Comparison of ENCODE assay signal across 11 cellular contexts in the genomic region with DNA sequence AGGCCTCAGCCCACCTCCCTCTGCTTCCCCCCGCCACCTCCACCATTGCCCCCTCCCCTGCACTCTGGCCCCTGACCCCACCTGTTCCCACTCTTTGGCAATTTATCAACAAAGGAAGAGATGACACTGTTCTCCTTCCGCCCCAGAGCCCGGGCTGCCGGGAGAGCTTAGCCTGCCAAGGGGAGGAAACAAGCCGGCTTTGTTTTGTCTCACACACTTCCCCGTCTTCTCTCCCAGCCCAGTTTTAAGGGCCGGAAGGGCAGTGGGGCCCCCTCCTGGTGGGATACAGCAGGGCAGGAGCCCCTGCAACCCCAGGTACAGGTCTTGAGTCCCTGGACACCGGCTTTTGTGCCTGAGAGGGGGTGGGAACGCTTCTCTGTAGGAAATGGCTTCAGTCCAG. TPM values are rescaled to one million over a fixed set of nuclear protein-coding genes. Genes with fewer than 3 reads are reported as not detected.
DNase-seq lines count a peak whose midpoint lies in the region; TF ChIP-seq lines count a peak whose summit lies in the region.
"Not testable (repeated sequence)": the region's sequence is repeated elsewhere in the genome, so short reads cannot be mapped to it uniquely, and the experiment has no call there.
"Had no signal": no experiment of that assay in that cellular context is flagged by ENCODE, and none has a peak within 500 bp of the region (broad histone marks: within the 10 kb centered on the region; RNA-seq: fewer than 3 reads in every experiment).

No MANE protein-coding gene starts in this region.

- TF ChIP-seq POLR2A in stomach (IDR thresholded peaks at IDR 0.05), result not testable (repeated sequence)

- not testable (repeated sequence) for H3K4me1 Mint-ChIP-seq in activated CD4-positive, alpha-beta memory T cell treated with anti-CD3 and anti-CD28 coated beads for 36 hours (ENCODE audit: low read depth)

- H3K9ac ChIP-seq in colonic mucosa (ENCODE audit: low read depth in 2 of 2, low read length in 2 of 2), result not testable (repeated sequence)

- H3K4me3 ChIP-seq in colonic mucosa, stomach: not testable (repeated sequence)

- POLR2A ChIA-PET in activated CD4-positive, alpha-beta memory T cell treated with anti-CD3 and anti-CD28 coated beads for 36 hours (lab: Charles Lee), result not testable (repeated sequence)

- H3K36me3 Mint-ChIP-seq in activated CD4-positive, alpha-beta memory T cell treated with anti-CD3 and anti-CD28 coated beads for 36 hours, result not testable (repeated sequence)

- TF ChIP-seq CTCF in colonic mucosa (IDR thresholded peaks at IDR 0.05); stomach (IDR thresholded peaks at IDR 0.05): not testable (repeated sequence)

- H3K27me3 Mint-ChIP-seq in activated CD4-positive, alpha-beta memory T cell treated with anti-CD3 and anti-CD28 coated beads for 36 hours, result not testable (repeated sequence)

- CTCF ChIA-PET in activated CD4-positive, alpha-beta memory T cell treated with anti-CD3 and anti-CD28 coated beads for 36 hours (lab: Charles Lee), result not testable (repeated sequence)

- not testable (repeated sequence) for H3K27ac Mint-ChIP-seq in activated CD4-positive, alpha-beta memory T cell treated with anti-CD3 and anti-CD28 coated beads for 36 hours

- not testable (repeated sequence) for H3K27ac ChIP-seq in colonic mucosa
- peak overlapping the region in 4 of 5 donors; percentile 49 to 81 (median 74) for H3K27ac ChIP-seq in stomach

- not testable (repeated sequence) for H3K27me3 ChIP-seq in colonic mucosa, stomach

- H3K36me3 ChIP-seq in colonic mucosa, result not testable (repeated sequence)
- H3K36me3 ChIP-seq in stomach, result peaks cover 11 to 21% (median 19%) of the 10 kb centered on the region in 4 donors

- H3K9me3 Mint-ChIP-seq in activated CD4-positive, alpha-beta memory T cell treated with anti-CD3 and anti-CD28 coated beads for 36 hours, result not testable (repeated sequence)

- DNase-seq in GF-D8 (lab: John Stamatoyannopoulos, UW) (peak; percentile 16), KBM-7 (peak; percentile 73), NOMO-1 treated with dmso at 0.1 percent for 144 hours (lab: John Stamatoyannopoulos, UW; ENCODE audit: unreplicated experiment) (peak; percentile 43), colonic mucosa (peak; percentile 56), head of caudate nucleus (peak in 31 of 42 donors; percentile 2 to 71 (median 40)), midbrain (lab: John Stamatoyannopoulos, UW) (peak; percentile 20), stomach (peak; percentile 52)
- DNase-seq in activated CD4-positive, alpha-beta memory T cell treated with anti-CD3 and anti-CD28 coated beads for 36 hours, result peak; percentile 33

- H3K4me1 ChIP-seq in colonic mucosa, result not testable (repeated sequence)
- peaks cover 6 to 14% (median 8%) of the 10 kb centered on the region in 4 donors for H3K4me1 ChIP-seq in stomach

- intact Hi-C loops in activated CD4-positive, alpha-beta memory T cell treated with anti-CD3 and anti-CD28 coated beads for 36 hours (cut with micrococcal nuclease); head of caudate nucleus (cut with DNase I); stomach (cut with DNase I; ENCODE audit: low total_unique reads): not testable (repeated sequence)
- intact Hi-C loops in colonic mucosa (cut with DNase I), result loop anchor here (10.0 kb wide), 2 partner anchors 63 to 113 kb away; no protein-coding TSS in a partner anchor

- H3K9me3 ChIP-seq in colonic mucosa, stomach: not testable (repeated sequence)

- not testable (repeated sequence) for H3K4me3 Mint-ChIP-seq in activated CD4-positive, alpha-beta memory T cell treated with anti-CD3 and anti-CD28 coated beads for 36 hours

- in situ Hi-C loops in KBM-7 (cut with MboI; ENCODE audit: low pct_unique_long_range_greater_than_20kb, low sequenced_read_pairs), result not testable (repeated sequence)

- TF ChIP-seq EP300 in stomach (IDR thresholded peaks at IDR 0.05), result not testable (repeated sequence)

- 0 to 8% (median 5%) methylated on average over 4 to 5 of the region's 9 CpGs; no CpG with 5 or more reads in 2 of the 5 donors for WGBS in stomach, 5 donors

RNA-seq across cellular contexts. Expression of a gene that starts 27.3 kb away (rescaled TPM):
- total RNA-seq in activated CD4-positive, alpha-beta memory T cell treated with anti-CD3 and anti-CD28 coated beads for 36 hours, result not detected
- total RNA-seq in colonic mucosa, result under 1 TPM in 1 of 2 donors, not detected in 1; 0.37 TPM
- total RNA-seq in stomach, result not detected
- not detected for polyA plus RNA-seq in stomach
- total RNA-seq: astrocyte, mesothelial cell of epicardium, vagina had no signal

RNA-seq across cellular contexts. Expression of a gene that starts 33.7 kb away (rescaled TPM):
- 10 to 100 TPM; 45.7 to 49.7 TPM for total RNA-seq in activated CD4-positive, alpha-beta memory T cell treated with anti-CD3 and anti-CD28 coated beads for 36 hours
- 10 to 100 TPM; 33.3 to 42.6 TPM for total RNA-seq in colonic mucosa
- total RNA-seq in stomach, result 10 to 100 TPM in 4 of 5 donors, 1 to 10 TPM in 1; 6.1 to 70.6 (median 22.6) TPM
- polyA plus RNA-seq in stomach, result 10 to 100 TPM in 2 of 3 donors, 1 to 10 TPM in 1; 4.3 to 18.1 (median 10.5) TPM

Comparison
In these comparisons a context has a peak if more than half of its experiments do, and no peak if none do; other contexts are left out.
1. DNase-seq: peak in every context shown above with its lines; median percentile 73 in KBM-7; 56 in colonic mucosa; 52 in stomach; 43 in NOMO-1 treated with dmso at 0.1 percent for 144 hours; 40 in head of caudate nucleus; 33 in activated CD4-positive, alpha-beta memory T cell treated with anti-CD3 and anti-CD28 coated beads for 36 hours; 20 in midbrain; 16 in GF-D8.